16 cellular contexts compared by ENCODE assay signal in genomic region chr10:87804939-87805569, GRCh38.
"Had no signal": no experiment of that assay in that cellular context is flagged by ENCODE, and none has a peak within 500 bp of the region (broad histone marks: within the 10 kb centered on the region; RNA-seq: fewer than 3 reads in every experiment).

No MANE protein-coding gene starts in this region.

- H3K27ac Mint-ChIP-seq: activated CD8-positive, alpha-beta memory T cell treated with anti-CD3 and anti-CD28 coated beads, Interleukin-2, amount 10 ng/mL, durations not matched to agents 7 days and 5 days; activated naive CD4-positive, alpha-beta T cell treated with anti-CD3 and anti-CD28 coated beads, Interleukin-2, amount 10 ng/mL, durations not matched to agents 7 days and 5 days; brain had no signal

- H3K27me3 ChIP-seq: gastrocnemius medialis, heart right ventricle, left lung, right atrium auricular region, stomach had no signal

- H3K9me3 ChIP-seq: gastrocnemius medialis had no signal

- H3K36me3 ChIP-seq: gastrocnemius medialis had no signal

- ATAC-seq: activated CD8-positive, alpha-beta memory T cell treated with anti-CD3 and anti-CD28 coated beads, Interleukin-2, amount 10 ng/mL, durations not matched to agents 7 days and 5 days; gastrocnemius medialis had no signal

- H3K4me3 ChIP-seq: gastrocnemius medialis, heart right ventricle, left lung, right atrium auricular region, stomach had no signal

- H3K27ac ChIP-seq: gastrocnemius medialis, left lung, stomach had no signal

- H3K4me1 Mint-ChIP-seq: brain, neural crest cell had no signal

- H3K27me3 Mint-ChIP-seq: activated CD8-positive, alpha-beta memory T cell treated with anti-CD3 and anti-CD28 coated beads, Interleukin-2, amount 10 ng/mL, durations not matched to agents 7 days and 5 days; activated naive CD4-positive, alpha-beta T cell treated with anti-CD3 and anti-CD28 coated beads, Interleukin-2, amount 10 ng/mL, durations not matched to agents 7 days and 5 days; brain had no signal

- DNase-seq: activated CD8-positive, alpha-beta memory T cell treated with anti-CD3 and anti-CD28 coated beads, Interleukin-2, amount 10 ng/mL, durations not matched to agents 7 days and 5 days; activated naive CD4-positive, alpha-beta T cell treated with anti-CD3 and anti-CD28 coated beads, Interleukin-2, amount 10 ng/mL, durations not matched to agents 7 days and 5 days; amygdala; cerebellar nuclear complex; dermis blood vessel endothelial cell; gastrocnemius medialis; heart right ventricle; islet precursor cell; left lung; mesendoderm; small intestine; stomach; T-helper 2 cell had no signal

- H3K4me1 ChIP-seq: stomach had no signal

- H3K4me3 Mint-ChIP-seq: activated CD8-positive, alpha-beta memory T cell treated with anti-CD3 and anti-CD28 coated beads, Interleukin-2, amount 10 ng/mL, durations not matched to agents 7 days and 5 days; activated naive CD4-positive, alpha-beta T cell treated with anti-CD3 and anti-CD28 coated beads, Interleukin-2, amount 10 ng/mL, durations not matched to agents 7 days and 5 days; brain; neural crest cell had no signal
